In the genomic region with DNA sequence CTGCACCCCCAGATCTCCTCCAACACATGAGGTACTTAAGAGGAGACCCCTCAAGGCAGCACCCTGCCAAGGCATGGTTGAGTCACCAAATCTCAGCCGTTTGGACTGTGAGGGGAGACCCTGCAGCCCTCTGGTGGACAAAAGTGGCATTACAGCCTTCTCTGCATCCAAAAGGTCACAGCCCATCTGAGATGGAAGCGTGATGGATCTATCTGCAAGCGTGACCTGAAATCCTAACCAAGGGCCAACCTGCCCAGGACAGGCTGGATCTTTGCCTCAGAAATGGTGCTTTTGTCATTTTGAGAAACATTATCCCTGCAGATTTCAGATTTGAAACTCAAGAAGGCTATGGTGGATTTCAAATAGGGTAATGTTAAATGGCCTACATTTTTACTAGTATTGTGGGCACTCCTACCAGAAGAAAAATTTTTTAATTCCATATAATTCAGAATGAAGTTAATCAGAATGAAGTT, we compare ENCODE assay signal across 8 cellular contexts. TPM values are rescaled to one million over a fixed set of nuclear protein-coding genes. Genes with fewer than 3 reads are reported as not detected.
DNase-seq lines count a peak whose midpoint lies in the region; ATAC-seq and TF ChIP-seq lines count a peak whose summit lies in the region.

No MANE protein-coding gene starts in this region.

- ATAC-seq in HG03439 (IDR thresholded peaks at IDR 0.05; ENCODE audit: unreplicated experiment) (peak; percentile 70), Panc1 (peak; percentile 88), HG03469 (IDR thresholded peaks at IDR 0.05; ENCODE audit: unreplicated experiment) (no peak)

- H3K4me3 ChIP-seq in Panc1 (ENCODE audit: low read depth in 2 of 2, low read length in 2 of 2): no peak overlapping the region
- H3K4me3 ChIP-seq in fibroblast of pulmonary artery (replicated peaks; ENCODE audit: low read depth, low read length): no peak overlapping the region
- no peak overlapping the region for H3K4me3 ChIP-seq in neural progenitor cell
- no peak overlapping the region for H3K4me3 ChIP-seq in stomach

- TF ChIP-seq EP300 in stomach (IDR thresholded peaks at IDR 0.05): no peak

- H3K4me3 Mint-ChIP-seq in neural progenitor cell: no peak overlapping the region

- no peaks in the 10 kb centered on the region for H3F3A ChIP-seq in neural progenitor cell (ENCODE audit: low read depth)

- POLR2A ChIA-PET in Panc1 (lab: Charles Lee): no interaction called here

- H3K27ac Mint-ChIP-seq in neural progenitor cell: no peak overlapping the region

- no peak overlapping the region for H3K9ac ChIP-seq in neural progenitor cell

- in situ Hi-C loops in Panc1 (cut with HindIII; ENCODE audit: low pct_unique_long_range_greater_than_20kb, low sequenced_read_pairs): no loop called here

- H3K79me2 ChIP-seq in neural progenitor cell (ENCODE audit: low read depth): no peaks in the 10 kb centered on the region

- peak; percentile 85 for DNase-seq in GM03348 (ENCODE audit: low spot score)
- peak; percentile 61 for DNase-seq in Panc1 (ENCODE audit: low read depth, low spot score)
- peak; percentile 68 for DNase-seq in activated T-helper 1 cell treated with Interleukin-2 at 50 U/mL for 16 hours (ENCODE audit: low read depth)
- peak; percentile 73 for DNase-seq in fibroblast of pulmonary artery (ENCODE audit: low read depth)
- DNase-seq in neural progenitor cell (ENCODE audit: low spot score): peak; percentile 87
- DNase-seq in stomach: peak; percentile 85

- TF ChIP-seq CTCF in Panc1 (IDR thresholded peaks at IDR 0.05) (peak; percentile 93), fibroblast of pulmonary artery (IDR thresholded peaks at IDR 0.05; ENCODE audit: low read length, missing control alignments) (peak; percentile 99), neural progenitor cell (IDR thresholded peaks at IDR 0.05) (peak; percentile 80), stomach (IDR thresholded peaks at IDR 0.05) (peak in 6 of 7 experiments; percentile 39 to 96 (median 81))

- H3K36me3 ChIP-seq in Panc1 (ENCODE audit: control insufficient read depth, insufficient read depth, low read length): no peaks in the 10 kb centered on the region
- no peaks in the 10 kb centered on the region for H3K36me3 ChIP-seq in neural progenitor cell
- no peaks in the 10 kb centered on the region for H3K36me3 ChIP-seq in stomach

- H3K4me1 Mint-ChIP-seq in neural progenitor cell: no peaks in the 10 kb centered on the region

- CTCF ChIA-PET in Panc1 (lab: Charles Lee): interaction anchor here (0.9 to 1.1 kb wide), 2 partner anchors 203 to 298 kb away, joined by 3 to 6 read pairs; no protein-coding TSS in a partner anchor

- H3K9me3 ChIP-seq in Panc1 (ENCODE audit: control insufficient read depth, insufficient read depth, low read depth, low read length): no peaks in the 10 kb centered on the region
- no peaks in the 10 kb centered on the region for H3K9me3 ChIP-seq in neural progenitor cell (ENCODE audit: low read depth)
- no peaks in the 10 kb centered on the region for H3K9me3 ChIP-seq in stomach

- H4K20me1 ChIP-seq in neural progenitor cell (ENCODE audit: low read depth): no peaks in the 10 kb centered on the region

- no peaks in the 10 kb centered on the region for H3K27me3 Mint-ChIP-seq in neural progenitor cell (ENCODE audit: insufficient read depth, low read depth)

- no peaks in the 10 kb centered on the region for H3K36me3 Mint-ChIP-seq in neural progenitor cell

- WGBS in stomach, 5 donors: 0 to 10% (median 6%) methylated on average over 3 of the region's 3 CpGs

- no peak overlapping the region for H2AFZ ChIP-seq in neural progenitor cell (replicated peaks)

- no peak overlapping the region for H3K4me2 ChIP-seq in neural progenitor cell

- no peaks in the 10 kb centered on the region for H3K9me3 Mint-ChIP-seq in neural progenitor cell

- no peak for TF ChIP-seq POLR2A in stomach (IDR thresholded peaks at IDR 0.05)

- no TSS peak for BruUV-seq in Panc1 (replicated peaks; lab: Mats Ljungman, UMichigan)

- intact Hi-C loops in Panc1 (cut with micrococcal nuclease; ENCODE audit: unreplicated experiment): no loop called here
- intact Hi-C loops in stomach (cut with DNase I; ENCODE audit: low total_unique reads): no loop called here

- H3K4me1 ChIP-seq in Panc1 (ENCODE audit: control insufficient read depth, insufficient read depth, low read length) (no peaks in the 10 kb centered on the region), neural progenitor cell (no peaks in the 10 kb centered on the region), stomach (peaks cover 0 to 21% (median 7%) of the 10 kb centered on the region in 4 donors)

- no peak overlapping the region for H3K27ac ChIP-seq in Panc1 (ENCODE audit: low read length)
- H3K27ac ChIP-seq in neural progenitor cell: no peak overlapping the region
- no peak overlapping the region for H3K27ac ChIP-seq in stomach

- H3K27me3 ChIP-seq in Panc1 (ENCODE audit: control insufficient read depth, insufficient read depth, low read length) (no peaks in the 10 kb centered on the region), neural progenitor cell (no peaks in the 10 kb centered on the region), stomach (peaks cover 0 to 6% (median 4%) of the 10 kb centered on the region in 3 donors)

RNA-seq across cellular contexts. Expression of a gene that starts 23.7 kb away (rescaled TPM):
- total RNA-seq in Panc1 (2021; ENCODE audit: unreplicated experiment) (13.5 TPM), neural progenitor cell (ENCODE audit: low replicate concordance) (18.6 and 20.4 TPM in 2 replicates), stomach (100 to 1,000 TPM in 1 of 5 donors, 10 to 100 TPM in 4; 29.0 to 114 (median 34.4) TPM)
- 26.6 TPM for polyA plus RNA-seq in Panc1 (2012; ENCODE audit: insufficient read length)
- 10 to 100 TPM; 39.4 to 58.0 (median 57.7) TPM for polyA plus RNA-seq in stomach

RNA-seq across cellular contexts. Expression of a gene that starts 58.9 kb away (rescaled TPM):
- 8.0 TPM for total RNA-seq in Panc1 (2021; ENCODE audit: unreplicated experiment)
- 5.2 TPM for polyA plus RNA-seq in Panc1 (2012; ENCODE audit: insufficient read length)
- 3.6 and 7.4 TPM in 2 replicates for total RNA-seq in neural progenitor cell (ENCODE audit: low replicate concordance)
- 10 to 100 TPM in 3 of 5 donors, 1 to 10 TPM in 1, not detected in 1; 9.7 to 44.2 (median 26.9) TPM for total RNA-seq in stomach
- 10 to 100 TPM; 27.5 to 64.0 (median 44.3) TPM for polyA plus RNA-seq in stomach
